In the genomic region with DNA sequence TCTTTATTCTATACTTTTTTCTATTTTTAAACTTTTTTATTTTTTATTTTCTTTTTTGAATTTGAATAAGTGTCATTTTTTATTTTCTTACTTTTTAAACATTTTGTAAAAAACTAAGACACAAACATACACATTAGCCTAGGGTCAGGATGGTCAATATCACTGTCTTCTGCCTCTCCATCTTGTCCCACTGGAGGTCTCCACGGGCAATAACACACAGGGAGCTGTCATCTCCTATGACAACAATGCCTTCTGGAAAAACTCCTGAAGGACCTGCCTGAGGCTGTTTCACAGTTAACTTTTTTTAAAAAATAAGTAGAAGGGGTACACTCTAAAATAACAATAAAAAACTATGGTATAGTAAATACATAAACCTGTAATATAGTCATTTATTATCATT, we compare ENCODE assay signal across 28 cellular contexts.
"Had no signal": no experiment of that assay in that cellular context is flagged by ENCODE, and none has a peak within 500 bp of the region (broad histone marks: within the 10 kb centered on the region; RNA-seq: fewer than 3 reads in every experiment).

No MANE protein-coding gene starts in this region.

- H3K9me3 ChIP-seq: neutrophil, right atrium auricular region, vagina had no signal

- H3K4me1 Mint-ChIP-seq: mesothelial cell of epicardium; natural killer cell; nephron progenitor cell; neural progenitor cell; stimulated activated memory B cell treated with anti-CD40 and anti-IgM and Interleukin-4, amounts not matched to agents 10 μg/mL and 1 μg/mL and 100 μg/mL, for 72 hours; stimulated activated naive CD8-positive, alpha-beta T cell treated with anti-CD3 and anti-CD28 coated beads, Interleukin-15, amount 100 ng/mL, for 72 hours had no signal

- H3K36me3 ChIP-seq: left ventricle myocardium inferior, neural progenitor cell, neutrophil, right atrium auricular region, tibial nerve, upper lobe of left lung, vagina had no signal

- ATAC-seq: left colon; natural killer cell; sciatic nerve; stimulated activated memory B cell treated with anti-CD40 and anti-IgM and Interleukin-4, amounts not matched to agents 10 μg/mL and 1 μg/mL and 100 μg/mL, for 72 hours; stimulated activated naive CD8-positive, alpha-beta T cell treated with anti-CD3 and anti-CD28 coated beads, Interleukin-15, amount 100 ng/mL, for 72 hours had no signal

- H3K4me3 Mint-ChIP-seq: mesothelial cell of epicardium; naive B cell; natural killer cell; nephron progenitor cell; neural progenitor cell; stimulated activated memory B cell treated with anti-CD40 and anti-IgM and Interleukin-4, amounts not matched to agents 10 μg/mL and 1 μg/mL and 100 μg/mL, for 72 hours; stimulated activated naive CD8-positive, alpha-beta T cell treated with anti-CD3 and anti-CD28 coated beads, Interleukin-15, amount 100 ng/mL, for 72 hours had no signal

- FAIRE-seq: keratinocyte had no signal

- H3K27me3 Mint-ChIP-seq: naive B cell; progenitor cell of endocrine pancreas; stimulated activated memory B cell treated with anti-CD40 and anti-IgM and Interleukin-4, amounts not matched to agents 10 μg/mL and 1 μg/mL and 100 μg/mL, for 72 hours; stimulated activated naive CD8-positive, alpha-beta T cell treated with anti-CD3 and anti-CD28 coated beads, Interleukin-15, amount 100 ng/mL, for 72 hours had no signal

- H3K27ac Mint-ChIP-seq: mesothelial cell of epicardium; naive B cell; natural killer cell; nephron progenitor cell; neural progenitor cell; progenitor cell of endocrine pancreas; stimulated activated memory B cell treated with anti-CD40 and anti-IgM and Interleukin-4, amounts not matched to agents 10 μg/mL and 1 μg/mL and 100 μg/mL, for 72 hours; stimulated activated naive CD8-positive, alpha-beta T cell treated with anti-CD3 and anti-CD28 coated beads, Interleukin-15, amount 100 ng/mL, for 72 hours had no signal

- H3K4me3 ChIP-seq: left ventricle myocardium inferior, lung, neural progenitor cell, right atrium auricular region, skin epidermis, tibial nerve, upper lobe of left lung, vagina had no signal

- H3K27me3 ChIP-seq: neural progenitor cell, neutrophil, right atrium auricular region, tibial nerve, upper lobe of left lung, vagina had no signal

- H3K9ac ChIP-seq: neural progenitor cell had no signal

- H3K4me1 ChIP-seq: left ventricle myocardium inferior, neural progenitor cell, right atrium auricular region, tibial nerve, upper lobe of left lung, vagina had no signal

- H3K36me3 Mint-ChIP-seq: neural progenitor cell had no signal

- DNase-seq: hippocampal formation; left colon; left ventricle myocardium inferior; mesendoderm; naive B cell; natural killer cell; nephron progenitor cell; occipital lobe; stimulated activated CD4-positive, alpha-beta T cell treated with anti-CD3 and anti-CD28 coated beads, Interleukin-12 subunit alpha, Interleukin-12 subunit beta, amount 100 ng/mL, for 4 hours; stimulated activated CD4-positive, alpha-beta T cell treated with anti-CD3 and anti-CD28 coated beads, Interleukin-15, amount 100 ng/mL, for 24 hours; stimulated activated CD4-positive, alpha-beta T cell treated with anti-CD3 and anti-CD28 coated beads, Interleukin-4, amount 100 ng/mL, for 4 hours; stimulated activated CD8-positive, alpha-beta memory T cell treated with anti-CD3 and anti-CD28 coated beads, Interleukin-4, amount 100 ng/mL, for 48 hours; stimulated activated naive CD4-positive, alpha-beta T cell treated with Interleukin-2 at 50 U/mL for 16 hours; stimulated activated naive CD8-positive, alpha-beta T cell treated with anti-CD3 and anti-CD28 coated beads, Interleukin-15, amount 100 ng/mL, for 72 hours; substantia nigra; upper lobe of left lung had no signal

- H3K27ac ChIP-seq: left ventricle myocardium inferior, neural progenitor cell, neutrophil, right atrium auricular region, skin epidermis, tibial nerve, upper lobe of left lung, vagina had no signal
